In genomic region chr19:45443462-45444317, GRCh38 we compare ENCODE assay signal across 2 cellular contexts.
TF ChIP-seq lines count a peak whose summit lies in the region.

No MANE protein-coding gene starts in this region.

TF ChIP-seq in SK-N-SH, 30 proteins besides CTCF, POLR2A, EP300 and RAD21:
- TF ChIP-seq FOSL2 (IDR thresholded peaks at IDR 0.05; ENCODE audit: borderline replicate concordance, low read depth), result peak; percentile 38; the same call in 1 of the 2 replicates
- TF ChIP-seq POLR2AphosphoS5 (IDR thresholded peaks at IDR 0.05; ENCODE audit: low read depth, low read length), result peak; percentile 51; the same call in 1 of the 2 replicates
- peak; percentile 52; the same call in 1 of the 2 replicates for TF ChIP-seq MAX (IDR thresholded peaks at IDR 0.05; ENCODE audit: low read depth)
- peak; percentile 60; the same call in 1 of the 2 replicates for TF ChIP-seq GABPA (IDR thresholded peaks at IDR 0.05; ENCODE audit: low read depth)
- TF ChIP-seq MXI1 (IDR thresholded peaks at IDR 0.05; ENCODE audit: low read depth, low read length), result peak; percentile 40; the same call in 1 of the 2 replicates
- TF ChIP-seq SIN3A (IDR thresholded peaks at IDR 0.05; ENCODE audit: borderline replicate concordance, low read depth, low read length), result 0 out of 2 replicates have a peak, but pooled peaks have one; percentile 53
- TF ChIP-seq FOXM1 (IDR thresholded peaks at IDR 0.05; ENCODE audit: low read depth), result no peak
- TF ChIP-seq RCOR1 (IDR thresholded peaks at IDR 0.05; ENCODE audit: low read length), result no peak
- TF ChIP-seq JUND (IDR thresholded peaks at IDR 0.05), result peak; percentile 40; the same call in 1 of the 2 replicates
- no peak for TF ChIP-seq SMC3 (IDR thresholded peaks at IDR 0.05; ENCODE audit: low read depth, low read length)
- peak; percentile 6 for TF ChIP-seq CHD2 (IDR thresholded peaks at IDR 0.05; ENCODE audit: low read length, partially characterized antibody)
- peak; percentile 30; the same call in 1 of the 2 replicates for TF ChIP-seq TCF12 (IDR thresholded peaks at IDR 0.05)
TF ChIP-seq in SK-N-SH: peak in this region for 9.

TF ChIP-seq in GM12878, 131 proteins besides CTCF, POLR2A, EP300 and RAD21 (continues in another document):
- TF ChIP-seq PRDM15 (CRISPR knock-in tag; IDR thresholded peaks at IDR 0.05) (no peak), MTA2 (IDR thresholded peaks at IDR 0.05; ENCODE audit: low read depth) (peak; percentile 56; the same call in 1 of the 2 replicates), SIN3A (IDR thresholded peaks at IDR 0.05; ENCODE audit: low read depth, low read length) (no peak), HDGF (IDR thresholded peaks at IDR 0.05) (0 out of 2 replicates have a peak, but pooled peaks have one; percentile 69), TAF1 (IDR thresholded peaks at IDR 0.05; ENCODE audit: borderline replicate concordance, low read depth, low read length) (no peak), RELB (IDR thresholded peaks at IDR 0.05; ENCODE audit: low read depth) (peak; percentile 91), KLF5 (IDR thresholded peaks at IDR 0.05; ENCODE audit: partially characterized antibody) (no peak), FOS (IDR thresholded peaks at IDR 0.05; ENCODE audit: borderline replicate concordance, extremely low read depth, insufficient read length) (no peak), SPI1 (IDR thresholded peaks at IDR 0.05; ENCODE audit: borderline replicate concordance, insufficient read depth, low read depth, low read length) (0 out of 2 replicates have a peak, but pooled peaks have one; percentile 20), DPF2 (IDR thresholded peaks at IDR 0.05) (peak; percentile 74), ZBTB40 (IDR thresholded peaks at IDR 0.05; ENCODE audit: borderline replicate concordance) (peak; percentile 44; the same call in 1 of the 2 replicates), RBBP5 (conservative IDR thresholded peaks at IDR 0.05) (no peak), ZBED1 (IDR thresholded peaks at IDR 0.05; ENCODE audit: borderline replicate concordance) (no peak), BHLHE40 (IDR thresholded peaks at IDR 0.05; ENCODE audit: borderline replicate concordance in 1 of 2, low read depth in 2 of 2, low read length in 1 of 2) (0 out of 4 replicates have a peak, but pooled peaks of 1 of the 2 experiments have one; percentile 34), RUNX3 (IDR thresholded peaks at IDR 0.05; ENCODE audit: low read length) (peak; percentile 19; the same call in 1 of the 2 replicates), CBX3 (IDR thresholded peaks at IDR 0.05; ENCODE audit: borderline replicate concordance, low read depth) (no peak), TBL1XR1 (IDR thresholded peaks at IDR 0.05; ENCODE audit: low read depth, low read length) (no peak), SMAD1 (IDR thresholded peaks at IDR 0.05; ENCODE audit: low read depth, partially characterized antibody) (no peak), JUNB (IDR thresholded peaks at IDR 0.05) (no peak), ZNF217 (IDR thresholded peaks at IDR 0.05) (peak; percentile 38; the same call in 1 of the 2 replicates), ZBTB4 (CRISPR knock-in tag; IDR thresholded peaks at IDR 0.05) (no peak), HCFC1 (IDR thresholded peaks at IDR 0.05; ENCODE audit: low read length) (no peak), NBN (IDR thresholded peaks at IDR 0.05) (peak; percentile 97), MEF2B (IDR thresholded peaks at IDR 0.05; ENCODE audit: partially characterized antibody, poor library complexity, severe bottlenecking) (peak; percentile 91), EZH2 (IDR thresholded peaks at IDR 0.05; ENCODE audit: borderline replicate concordance, control insufficient read depth, low read depth, low read length) (no peak), MEF2A (IDR thresholded peaks at IDR 0.05; ENCODE audit: insufficient read depth, low read depth, low read length) (no peak), CBX5 (IDR thresholded peaks at IDR 0.05; ENCODE audit: low read depth) (no peak), JUND (IDR thresholded peaks at IDR 0.05; ENCODE audit: low read depth, low read length) (no peak)
- TF ChIP-seq, protein P1, sequence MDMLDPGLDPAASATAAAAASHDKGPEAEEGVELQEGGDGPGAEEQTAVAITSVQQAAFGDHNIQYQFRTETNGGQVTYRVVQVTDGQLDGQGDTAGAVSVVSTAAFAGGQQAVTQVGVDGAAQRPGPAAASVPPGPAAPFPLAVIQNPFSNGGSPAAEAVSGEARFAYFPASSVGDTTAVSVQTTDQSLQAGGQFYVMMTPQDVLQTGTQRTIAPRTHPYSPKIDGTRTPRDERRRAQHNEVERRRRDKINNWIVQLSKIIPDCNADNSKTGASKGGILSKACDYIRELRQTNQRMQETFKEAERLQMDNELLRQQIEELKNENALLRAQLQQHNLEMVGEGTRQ (IDR thresholded peaks at IDR 0.05; ENCODE audit: borderline replicate concordance, low read depth, low read length), result no peak
- TF ChIP-seq, protein P2, sequence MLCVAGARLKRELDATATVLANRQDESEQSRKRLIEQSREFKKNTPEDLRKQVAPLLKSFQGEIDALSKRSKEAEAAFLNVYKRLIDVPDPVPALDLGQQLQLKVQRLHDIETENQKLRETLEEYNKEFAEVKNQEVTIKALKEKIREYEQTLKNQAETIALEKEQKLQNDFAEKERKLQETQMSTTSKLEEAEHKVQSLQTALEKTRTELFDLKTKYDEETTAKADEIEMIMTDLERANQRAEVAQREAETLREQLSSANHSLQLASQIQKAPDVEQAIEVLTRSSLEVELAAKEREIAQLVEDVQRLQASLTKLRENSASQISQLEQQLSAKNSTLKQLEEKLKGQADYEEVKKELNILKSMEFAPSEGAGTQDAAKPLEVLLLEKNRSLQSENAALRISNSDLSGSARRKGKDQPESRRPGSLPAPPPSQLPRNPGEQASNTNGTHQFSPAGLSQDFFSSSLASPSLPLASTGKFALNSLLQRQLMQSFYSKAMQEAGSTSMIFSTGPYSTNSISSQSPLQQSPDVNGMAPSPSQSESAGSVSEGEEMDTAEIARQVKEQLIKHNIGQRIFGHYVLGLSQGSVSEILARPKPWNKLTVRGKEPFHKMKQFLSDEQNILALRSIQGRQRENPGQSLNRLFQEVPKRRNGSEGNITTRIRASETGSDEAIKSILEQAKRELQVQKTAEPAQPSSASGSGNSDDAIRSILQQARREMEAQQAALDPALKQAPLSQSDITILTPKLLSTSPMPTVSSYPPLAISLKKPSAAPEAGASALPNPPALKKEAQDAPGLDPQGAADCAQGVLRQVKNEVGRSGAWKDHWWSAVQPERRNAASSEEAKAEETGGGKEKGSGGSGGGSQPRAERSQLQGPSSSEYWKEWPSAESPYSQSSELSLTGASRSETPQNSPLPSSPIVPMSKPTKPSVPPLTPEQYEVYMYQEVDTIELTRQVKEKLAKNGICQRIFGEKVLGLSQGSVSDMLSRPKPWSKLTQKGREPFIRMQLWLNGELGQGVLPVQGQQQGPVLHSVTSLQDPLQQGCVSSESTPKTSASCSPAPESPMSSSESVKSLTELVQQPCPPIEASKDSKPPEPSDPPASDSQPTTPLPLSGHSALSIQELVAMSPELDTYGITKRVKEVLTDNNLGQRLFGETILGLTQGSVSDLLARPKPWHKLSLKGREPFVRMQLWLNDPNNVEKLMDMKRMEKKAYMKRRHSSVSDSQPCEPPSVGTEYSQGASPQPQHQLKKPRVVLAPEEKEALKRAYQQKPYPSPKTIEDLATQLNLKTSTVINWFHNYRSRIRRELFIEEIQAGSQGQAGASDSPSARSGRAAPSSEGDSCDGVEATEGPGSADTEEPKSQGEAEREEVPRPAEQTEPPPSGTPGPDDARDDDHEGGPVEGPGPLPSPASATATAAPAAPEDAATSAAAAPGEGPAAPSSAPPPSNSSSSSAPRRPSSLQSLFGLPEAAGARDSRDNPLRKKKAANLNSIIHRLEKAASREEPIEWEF (IDR thresholded peaks at IDR 0.05; ENCODE audit: insufficient replicate concordance, low read depth, low read length), result peak; percentile 17
- TF ChIP-seq, protein P3, sequence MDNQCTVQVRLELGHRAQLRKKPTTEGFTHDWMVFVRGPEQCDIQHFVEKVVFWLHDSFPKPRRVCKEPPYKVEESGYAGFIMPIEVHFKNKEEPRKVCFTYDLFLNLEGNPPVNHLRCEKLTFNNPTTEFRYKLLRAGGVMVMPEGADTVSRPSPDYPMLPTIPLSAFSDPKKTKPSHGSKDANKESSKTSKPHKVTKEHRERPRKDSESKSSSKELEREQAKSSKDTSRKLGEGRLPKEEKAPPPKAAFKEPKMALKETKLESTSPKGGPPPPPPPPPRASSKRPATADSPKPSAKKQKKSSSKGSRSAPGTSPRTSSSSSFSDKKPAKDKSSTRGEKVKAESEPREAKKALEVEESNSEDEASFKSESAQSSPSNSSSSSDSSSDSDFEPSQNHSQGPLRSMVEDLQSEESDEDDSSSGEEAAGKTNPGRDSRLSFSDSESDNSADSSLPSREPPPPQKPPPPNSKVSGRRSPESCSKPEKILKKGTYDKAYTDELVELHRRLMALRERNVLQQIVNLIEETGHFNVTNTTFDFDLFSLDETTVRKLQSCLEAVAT (IDR thresholded peaks at IDR 0.05), result peak; percentile 50; the same call in 1 of the 2 replicates
